In the genomic region with DNA sequence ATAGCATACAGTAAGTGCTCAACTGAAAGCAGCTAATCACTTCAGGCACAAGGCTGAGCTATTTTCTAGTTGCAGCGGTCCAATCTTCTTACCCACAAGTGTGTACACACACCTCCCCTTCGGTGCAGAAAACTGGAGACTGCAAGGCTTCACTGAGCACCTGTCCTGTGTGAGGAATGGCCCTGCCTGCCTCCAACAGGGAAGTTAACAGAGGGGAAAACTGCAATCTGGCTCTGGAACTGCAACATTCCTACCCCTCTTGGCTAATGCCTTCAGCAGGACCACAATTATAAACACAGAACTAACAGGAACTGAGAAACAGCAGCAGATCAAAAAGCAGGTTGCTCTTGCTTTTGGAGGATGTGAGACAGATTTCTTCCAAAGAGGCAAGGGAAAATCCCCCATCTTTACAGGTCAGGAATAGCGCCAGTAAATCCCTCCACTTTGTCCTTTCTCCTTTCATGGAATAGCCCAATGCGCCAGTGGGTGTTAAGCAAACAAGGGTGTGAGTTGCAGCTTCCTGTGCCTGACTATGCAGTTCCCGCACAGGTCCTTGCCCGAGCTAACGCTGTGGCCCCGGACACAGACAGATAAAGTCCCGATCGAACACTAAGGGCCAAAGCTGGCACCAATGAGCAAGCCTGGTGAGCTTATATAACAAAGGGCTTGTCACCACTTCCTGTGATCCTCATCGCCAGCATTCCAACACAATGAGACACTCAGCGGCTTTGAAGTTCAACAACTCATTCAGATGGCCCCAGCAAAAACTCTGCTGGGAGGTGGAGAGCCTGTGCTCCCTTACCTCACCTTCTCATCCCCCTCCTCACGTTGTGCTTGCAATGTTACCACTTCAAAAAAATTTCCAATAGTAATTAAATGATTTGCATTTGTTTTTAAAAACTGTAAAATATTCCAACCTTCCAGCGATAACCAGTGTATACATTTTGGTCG, we compare ENCODE assay signal across 1 cellular context.
TF ChIP-seq lines count a peak whose summit lies in the region.

No MANE protein-coding gene starts in this region.

TF ChIP-seq in HepG2, 621 proteins besides CTCF, POLR2A, EP300 and RAD21 (continued from another document and continues in another):
- TF ChIP-seq, protein P1, sequence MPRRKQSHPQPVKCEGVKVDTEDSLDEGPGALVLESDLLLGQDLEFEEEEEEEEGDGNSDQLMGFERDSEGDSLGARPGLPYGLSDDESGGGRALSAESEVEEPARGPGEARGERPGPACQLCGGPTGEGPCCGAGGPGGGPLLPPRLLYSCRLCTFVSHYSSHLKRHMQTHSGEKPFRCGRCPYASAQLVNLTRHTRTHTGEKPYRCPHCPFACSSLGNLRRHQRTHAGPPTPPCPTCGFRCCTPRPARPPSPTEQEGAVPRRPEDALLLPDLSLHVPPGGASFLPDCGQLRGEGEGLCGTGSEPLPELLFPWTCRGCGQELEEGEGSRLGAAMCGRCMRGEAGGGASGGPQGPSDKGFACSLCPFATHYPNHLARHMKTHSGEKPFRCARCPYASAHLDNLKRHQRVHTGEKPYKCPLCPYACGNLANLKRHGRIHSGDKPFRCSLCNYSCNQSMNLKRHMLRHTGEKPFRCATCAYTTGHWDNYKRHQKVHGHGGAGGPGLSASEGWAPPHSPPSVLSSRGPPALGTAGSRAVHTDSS (CRISPR knock-in tag; conservative IDR thresholded peaks at IDR 0.05) = no peak
- TF ChIP-seq DMAP1 (CRISPR knock-in tag; IDR thresholded peaks at IDR 0.05) (peak; percentile 86), ZNF329 (CRISPR knock-in tag; IDR thresholded peaks at IDR 0.05; ENCODE audit: low read depth) (no peak), SMAD1 (CRISPR knock-in tag; IDR thresholded peaks at IDR 0.05; ENCODE audit: borderline replicate concordance, low read depth) (peak; percentile 61; the same call in 1 of the 2 replicates), ZNF674 (CRISPR knock-in tag; IDR thresholded peaks at IDR 0.05; ENCODE audit: low read depth) (no peak), TP53 (CRISPR knock-in tag; conservative IDR thresholded peaks at IDR 0.05) (no peak), KDM5B (CRISPR knock-in tag; IDR thresholded peaks at IDR 0.05; ENCODE audit: borderline replicate concordance) (no peak; the same call in 1 of the 2 replicates), ARNT2 (CRISPR knock-in tag; IDR thresholded peaks at IDR 0.05; ENCODE audit: low read depth) (peak; percentile 77), CREM (IDR thresholded peaks at IDR 0.05) (peak; percentile 89), CREM (CRISPR knock-in tag; IDR thresholded peaks at IDR 0.05) (no peak), XBP1 (CRISPR knock-in tag; IDR thresholded peaks at IDR 0.05) (no peak), GABPB1 (CRISPR knock-in tag; IDR thresholded peaks at IDR 0.05) (peak; percentile 79), KLF13 (CRISPR knock-in tag; IDR thresholded peaks at IDR 0.05) (no peak), ZNF484 (CRISPR knock-in tag; IDR thresholded peaks at IDR 0.05; ENCODE audit: borderline replicate concordance, low read depth) (no peak), FOXA3 (CRISPR knock-in tag; IDR thresholded peaks at IDR 0.05) (peak; percentile 96), ZNF878 (CRISPR knock-in tag; IDR thresholded peaks at IDR 0.05) (peak; percentile 84), KDM6A (CRISPR knock-in tag; IDR thresholded peaks at IDR 0.05; ENCODE audit: low read depth) (peak; percentile 65), PRDM10 (CRISPR knock-in tag; IDR thresholded peaks at IDR 0.05; ENCODE audit: low read depth) (peak; percentile 97), ZBTB21 (CRISPR knock-in tag; IDR thresholded peaks at IDR 0.05) (peak; percentile 50; the same call in 1 of the 2 replicates), TOPORS (CRISPR knock-in tag; IDR thresholded peaks at IDR 0.05) (no peak), MBD4 (IDR thresholded peaks at IDR 0.05; ENCODE audit: borderline replicate concordance, low read length) (no peak), NFAT5 (CRISPR knock-in tag; IDR thresholded peaks at IDR 0.05) (no peak), TBX2 (CRISPR knock-in tag; IDR thresholded peaks at IDR 0.05; ENCODE audit: borderline replicate concordance) (peak; percentile 98), SPEN (CRISPR knock-in tag; IDR thresholded peaks at IDR 0.05; ENCODE audit: low read depth) (peak; percentile 68; the same call in 1 of the 2 replicates), POGZ (CRISPR knock-in tag; IDR thresholded peaks at IDR 0.05) (peak; percentile 95), ZNF30 (CRISPR knock-in tag; IDR thresholded peaks at IDR 0.05) (no peak), ZBTB8A (CRISPR knock-in tag; IDR thresholded peaks at IDR 0.05; ENCODE audit: borderline replicate concordance, low read depth) (no peak), KAT8 (CRISPR knock-in tag; IDR thresholded peaks at IDR 0.05) (peak; percentile 81), ZNF773 (CRISPR knock-in tag; IDR thresholded peaks at IDR 0.05; ENCODE audit: borderline replicate concordance) (no peak), MXI1 (IDR thresholded peaks at IDR 0.05; ENCODE audit: borderline replicate concordance, low read depth, low read length) (peak; percentile 67; the same call in 1 of the 3 replicates), SRSF1 (optimal IDR thresholded peaks at IDR 0.05; ENCODE audit: low read depth, low read length) (no peak), RFXANK (CRISPR knock-in tag; IDR thresholded peaks at IDR 0.05) (no peak), AHDC1 (CRISPR knock-in tag; IDR thresholded peaks at IDR 0.05; ENCODE audit: borderline replicate concordance) (peak; percentile 93), NFYB (CRISPR knock-in tag; IDR thresholded peaks at IDR 0.05) (peak; percentile 62), ZNF660 (CRISPR knock-in tag; IDR thresholded peaks at IDR 0.05; ENCODE audit: borderline replicate concordance, low read depth) (no peak), DNMT1 (CRISPR knock-in tag; IDR thresholded peaks at IDR 0.05) (no peak)
- TF ChIP-seq, protein P2, sequence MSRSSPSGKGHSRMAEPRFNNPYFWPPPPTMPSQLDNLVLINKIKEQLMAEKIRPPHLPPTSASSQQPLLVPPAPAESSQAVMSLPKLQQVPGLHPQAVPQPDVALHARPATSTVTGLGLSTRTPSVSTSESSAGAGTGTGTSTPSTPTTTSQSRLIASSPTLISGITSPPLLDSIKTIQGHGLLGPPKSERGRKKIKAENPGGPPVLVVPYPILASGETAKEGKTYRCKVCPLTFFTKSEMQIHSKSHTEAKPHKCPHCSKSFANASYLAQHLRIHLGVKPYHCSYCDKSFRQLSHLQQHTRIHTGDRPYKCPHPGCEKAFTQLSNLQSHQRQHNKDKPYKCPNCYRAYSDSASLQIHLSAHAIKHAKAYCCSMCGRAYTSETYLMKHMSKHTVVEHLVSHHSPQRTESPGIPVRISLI (CRISPR knock-in tag; IDR thresholded peaks at IDR 0.05; ENCODE audit: borderline replicate concordance) = peak; percentile 79
- TF ChIP-seq, protein P3, sequence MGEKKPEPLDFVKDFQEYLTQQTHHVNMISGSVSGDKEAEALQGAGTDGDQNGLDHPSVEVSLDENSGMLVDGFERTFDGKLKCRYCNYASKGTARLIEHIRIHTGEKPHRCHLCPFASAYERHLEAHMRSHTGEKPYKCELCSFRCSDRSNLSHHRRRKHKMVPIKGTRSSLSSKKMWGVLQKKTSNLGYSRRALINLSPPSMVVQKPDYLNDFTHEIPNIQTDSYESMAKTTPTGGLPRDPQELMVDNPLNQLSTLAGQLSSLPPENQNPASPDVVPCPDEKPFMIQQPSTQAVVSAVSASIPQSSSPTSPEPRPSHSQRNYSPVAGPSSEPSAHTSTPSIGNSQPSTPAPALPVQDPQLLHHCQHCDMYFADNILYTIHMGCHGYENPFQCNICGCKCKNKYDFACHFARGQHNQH (CRISPR knock-in tag; IDR thresholded peaks at IDR 0.05) = peak; percentile 89
